Comparison of ENCODE assay signal across 5 cellular contexts in the genomic region with DNA sequence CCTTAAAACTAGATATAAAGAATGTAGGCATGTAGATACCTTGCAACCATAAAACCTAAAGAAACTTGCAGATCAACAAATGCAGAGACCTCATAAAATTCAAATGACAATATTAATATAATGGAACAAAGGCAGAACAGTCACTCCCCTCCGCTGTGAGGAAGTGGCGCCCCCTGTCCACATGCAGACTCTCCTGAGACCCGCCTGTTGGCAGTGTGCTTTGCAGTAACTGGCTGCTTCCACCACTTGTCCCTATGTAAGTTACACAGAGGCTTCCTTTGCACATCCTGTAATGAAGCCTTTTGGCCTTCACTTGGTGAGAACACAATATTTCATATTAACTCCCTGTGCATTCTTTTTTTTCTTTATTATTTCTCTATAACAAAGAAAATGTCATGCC. TPM values are rescaled to one million over a fixed set of nuclear protein-coding genes. Genes with fewer than 3 reads are reported as not detected.
"Had no signal": no experiment of that assay in that cellular context is flagged by ENCODE, and none has a peak within 500 bp of the region (broad histone marks: within the 10 kb centered on the region; RNA-seq: fewer than 3 reads in every experiment).

No MANE protein-coding gene starts in this region.

RNA-seq across cellular contexts. Expression of gene NUTM2E, which starts 36.3 kb away (rescaled TPM):
- total RNA-seq: HT-29, IMR-90, NCI-H460, Right ventricle myocardium inferior, RPMI7951 had no signal
- polyA plus RNA-seq: IMR-90 had no signal
